ENCODE assay signal across 23 cellular contexts in the genomic region with DNA sequence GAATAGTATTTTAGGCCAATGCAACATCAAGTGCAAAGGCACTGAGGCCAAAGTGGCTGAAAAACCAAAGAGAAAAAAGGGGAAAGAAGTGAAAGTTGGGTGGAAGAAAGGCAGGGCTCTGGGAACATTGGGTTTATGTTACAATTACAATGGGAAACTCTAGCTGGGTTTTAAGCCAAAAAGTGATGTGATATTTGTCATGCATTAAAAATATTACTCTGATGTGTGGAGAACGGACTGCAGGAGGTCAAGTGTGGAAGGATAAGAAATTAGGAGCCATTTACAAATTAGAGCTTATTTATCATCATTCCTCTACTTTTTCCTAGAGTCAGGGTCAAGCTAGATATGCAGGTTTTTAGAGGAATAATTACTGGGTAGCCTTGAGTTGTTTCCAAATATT.
DNase-seq lines count a peak whose midpoint lies in the region; ATAC-seq and TF ChIP-seq lines count a peak whose summit lies in the region.
"Had no signal": no experiment of that assay in that cellular context is flagged by ENCODE, and none has a peak within 500 bp of the region (broad histone marks: within the 10 kb centered on the region; RNA-seq: fewer than 3 reads in every experiment).

No MANE protein-coding gene starts in this region.

- H3K9me3 ChIP-seq in left ventricle myocardium inferior (replicated peaks): no peaks in the 10 kb centered on the region
- no peaks in the 10 kb centered on the region for H3K9me3 ChIP-seq in CD4-positive, alpha-beta memory T cell (ENCODE audit: control insufficient read depth in 1 of 2, low read length in 2 of 2)
- H3K9me3 ChIP-seq: BE2C, BLaER1 had no signal

- H3K36me3 ChIP-seq in left ventricle myocardium inferior: no peaks in the 10 kb centered on the region
- H3K36me3 ChIP-seq in CD4-positive, alpha-beta memory T cell (ENCODE audit: insufficient read depth, low read length): no peaks in the 10 kb centered on the region
- H3K36me3 ChIP-seq: BE2C, BLaER1 had no signal

- H3K4me1 Mint-ChIP-seq in CD4-positive, alpha-beta memory T cell: peaks cover 64 to 92% (median 76%) of the 10 kb centered on the region in 4 donors
- H3K4me1 Mint-ChIP-seq in activated T-helper 17 cell treated with anti-CD3 and anti-CD28 coated beads, Interleukin-2, amount 50 U/mL, for 72 hours: peaks cover 58% of the 10 kb centered on the region
- H3K4me1 Mint-ChIP-seq: CD14-positive monocyte had no signal

- no peaks in the 10 kb centered on the region for H3K9me3 Mint-ChIP-seq in CD4-positive, alpha-beta memory T cell
- no peaks in the 10 kb centered on the region for H3K9me3 Mint-ChIP-seq in activated T-helper 17 cell treated with anti-CD3 and anti-CD28 coated beads, Interleukin-2, amount 50 U/mL, for 72 hours

- peak overlapping the region; percentile 74 for H3K27ac ChIP-seq in left ventricle myocardium inferior (replicated peaks)
- no peak overlapping the region for H3K27ac ChIP-seq in CD4-positive, alpha-beta memory T cell (ENCODE audit: low read depth, low read length)
- H3K27ac ChIP-seq in dorsolateral prefrontal cortex: no peak overlapping the region
- H3K27ac ChIP-seq: BLaER1 had no signal

- peak overlapping the region in 4 of 7 donors; percentile 5 to 65 (median 40) for H3K27ac Mint-ChIP-seq in CD4-positive, alpha-beta memory T cell
- H3K27ac Mint-ChIP-seq in activated T-helper 17 cell treated with anti-CD3 and anti-CD28 coated beads, Interleukin-2, amount 50 U/mL, for 72 hours: peak overlapping the region; percentile 11
- H3K27ac Mint-ChIP-seq: CD14-positive monocyte had no signal

- H3K4me3 ChIP-seq in left ventricle myocardium inferior: no peak overlapping the region
- H3K4me3 ChIP-seq in CD4-positive, alpha-beta memory T cell (ENCODE audit: low read length in 2 of 2): no peak overlapping the region
- H3K4me3 ChIP-seq in dorsolateral prefrontal cortex: no peak overlapping the region
- H3K4me3 ChIP-seq: BLaER1, GM12878 had no signal

- H3K27me3 ChIP-seq in left ventricle myocardium inferior (ENCODE audit: low read depth): no peaks in the 10 kb centered on the region
- H3K27me3 ChIP-seq in CD4-positive, alpha-beta memory T cell (ENCODE audit: insufficient read depth, low read length): no peaks in the 10 kb centered on the region
- H3K27me3 ChIP-seq in dorsolateral prefrontal cortex: no peaks in the 10 kb centered on the region
- H3K27me3 ChIP-seq: BE2C, BLaER1 had no signal

- CTCF ChIA-PET in CD4-positive, alpha-beta memory T cell (lab: Charles Lee; ENCODE audit: partially characterized antibody): interaction anchor here (1.5 to 1.6 kb wide), 2 partner anchors 14 to 22 kb away, joined by 3 to 4 read pairs; no protein-coding TSS in a partner anchor

- H3K27me3 Mint-ChIP-seq in CD4-positive, alpha-beta memory T cell: no peaks in the 10 kb centered on the region
- H3K27me3 Mint-ChIP-seq in activated T-helper 17 cell treated with anti-CD3 and anti-CD28 coated beads, Interleukin-2, amount 50 U/mL, for 72 hours: no peaks in the 10 kb centered on the region
- H3K27me3 Mint-ChIP-seq: CD4-positive, CD25-positive, alpha-beta regulatory T cell; CD8-positive, alpha-beta memory T cell had no signal

- ATAC-seq in Right ventricle myocardium inferior (no peak), HG03095 (IDR thresholded peaks at IDR 0.05; ENCODE audit: unreplicated experiment) (no peak)
- no peak for ATAC-seq in activated T-helper 17 cell treated with anti-CD3 and anti-CD28 coated beads, Interleukin-2, amount 50 U/mL, for 72 hours (replicated peaks)
- ATAC-seq: GM12878 had no signal

- TF ChIP-seq CTCF in left ventricle myocardium inferior (IDR thresholded peaks at IDR 0.05; ENCODE audit: borderline replicate concordance): no peak
- TF ChIP-seq CTCF in dorsolateral prefrontal cortex (IDR thresholded peaks at IDR 0.05 in 54 of 56, conservative IDR thresholded peaks at IDR 0.05 in 2 of 56; ENCODE audit: low read depth in 1 of 56, partially characterized antibody in 56 of 56): no peak

- DNase-seq in left ventricle myocardium inferior (no peak), Right ventricle myocardium inferior (ENCODE audit: missing footprints) (no peak), dorsolateral prefrontal cortex (no peak)
- no peak for DNase-seq in CD4-positive, alpha-beta memory T cell
- DNase-seq: 8988T; ACHN; BE2C; C1 segment of cervical spinal cord; CD4-positive, CD25-positive, alpha-beta regulatory T cell; CD8-positive, alpha-beta memory T cell; COR-L47; DMS 273 treated with DMSO at 0.1 percent for 48 hours; DMS153; DMS53; DMS79; DND-41; EL; GDM1 had no signal

- POLR2A ChIA-PET in CD4-positive, alpha-beta memory T cell (lab: Charles Lee; ENCODE audit: partially characterized antibody): interaction anchor here (1.4 kb wide), 1 partner anchor 113 kb away, joined by 3 read pairs; no protein-coding TSS in a partner anchor

- peaks cover 25 to 29% of the 10 kb centered on the region in 2 donors for H3K36me3 Mint-ChIP-seq in CD4-positive, alpha-beta memory T cell
- H3K36me3 Mint-ChIP-seq in activated T-helper 17 cell treated with anti-CD3 and anti-CD28 coated beads, Interleukin-2, amount 50 U/mL, for 72 hours (ENCODE audit: low read depth): peaks cover 55% of the 10 kb centered on the region
- H3K36me3 Mint-ChIP-seq: CD14-positive monocyte had no signal

- peaks cover 48% of the 10 kb centered on the region for H3K4me1 ChIP-seq in left ventricle myocardium inferior
- H3K4me1 ChIP-seq in CD4-positive, alpha-beta memory T cell (ENCODE audit: insufficient read depth, low read length): peaks cover 87% of the 10 kb centered on the region
- H3K4me1 ChIP-seq: BE2C, BLaER1 had no signal

- intact Hi-C loops in left ventricle myocardium inferior (cut with micrococcal nuclease) (no loop called here), Right ventricle myocardium inferior (cut with DNase I) (no loop called here), dorsolateral prefrontal cortex (cut with DNase I) (no loop called here)
- intact Hi-C loops in CD4-positive, alpha-beta memory T cell (cut with micrococcal nuclease): no loop called here

- H3K4me3 Mint-ChIP-seq in CD4-positive, alpha-beta memory T cell: peak overlapping the region in 3 of 8 donors; percentile 13 to 45 (median 40)
- no peak overlapping the region for H3K4me3 Mint-ChIP-seq in activated T-helper 17 cell treated with anti-CD3 and anti-CD28 coated beads, Interleukin-2, amount 50 U/mL, for 72 hours
- H3K4me3 Mint-ChIP-seq: CD14-positive monocyte; CD8-positive, alpha-beta memory T cell had no signal
